In genomic region chr1:223304931-223305330, GRCh38 we compare ENCODE assay signal across 22 cellular contexts. TPM values are rescaled to one million over a fixed set of nuclear protein-coding genes. Genes with fewer than 3 reads are reported as not detected.
DNase-seq lines count a peak whose midpoint lies in the region; ATAC-seq, FAIRE-seq and TF ChIP-seq lines count a peak whose summit lies in the region.
"Had no signal": no experiment of that assay in that cellular context is flagged by ENCODE, and none has a peak within 500 bp of the region (broad histone marks: within the 10 kb centered on the region; RNA-seq: fewer than 3 reads in every experiment).

No MANE protein-coding gene starts in this region.

- no peak overlapping the region for H3K4me3 Mint-ChIP-seq in CD4-positive, alpha-beta memory T cell
- no peak overlapping the region for H3K4me3 Mint-ChIP-seq in H9
- H3K4me3 Mint-ChIP-seq: B cell; CD14-positive monocyte; CD8-positive, alpha-beta memory T cell; HFFc6 had no signal

- H4K5ac ChIP-seq in H9 (ENCODE audit: insufficient read length, low read depth, low read length), result no peak overlapping the region

- H3K36me3 ChIP-seq in BLaER1 treated with 17β-estradiol and CSF1 and Interleukin-3, amounts not matched to agents 10 nM and 100 nM, result no peaks in the 10 kb centered on the region; a peak in 1 of 22 replicates
- H3K36me3 ChIP-seq in GM12878 (ENCODE audit: control insufficient read depth in 2 of 2, insufficient read depth in 2 of 2, low read length in 1 of 2), result no peaks in the 10 kb centered on the region
- no peaks in the 10 kb centered on the region for H3K36me3 ChIP-seq in CD4-positive, alpha-beta memory T cell (ENCODE audit: insufficient read depth, low read length)
- H3K36me3 ChIP-seq: HAP-1 had no signal

- no peak overlapping the region for H3K18ac ChIP-seq in H9 (ENCODE audit: insufficient read length, low read depth, low read length)

- no peak overlapping the region for H3K56ac ChIP-seq in H9 (ENCODE audit: insufficient read length, low read depth, low read length)

- peaks cover 10 to 32% (median 19%) of the 10 kb centered on the region in 4 donors for H3K4me1 Mint-ChIP-seq in CD4-positive, alpha-beta memory T cell
- H3K4me1 Mint-ChIP-seq in H9, result peaks cover 0 to 5% of the 10 kb centered on the region in 2 experiments; a peak in 3 of 4 replicates
- H3K4me1 Mint-ChIP-seq: B cell, CD14-positive monocyte had no signal

- FAIRE-seq in GM12878 (lab: Jason Lieb, UNC), result no peak
- FAIRE-seq in islet of Langerhans (lab: Jason Lieb, UNC), result peak; percentile 62
- FAIRE-seq: GM18507, GM19239, HepG2, HTR-8/SVneo had no signal

- in situ Hi-C loops in GM12878 (cut with MboI), result no loop called here

- no peaks in the 10 kb centered on the region for H3K79me2 ChIP-seq in GM12878 (ENCODE audit: control insufficient read depth, insufficient read depth, low read length)
- H3K79me2 ChIP-seq in H9 (ENCODE audit: insufficient read depth, low read length), result no peaks in the 10 kb centered on the region

- peak overlapping the region in 1 of 7 donors; percentile 43 for H3K27ac Mint-ChIP-seq in CD4-positive, alpha-beta memory T cell
- no peak overlapping the region for H3K27ac Mint-ChIP-seq in H9
- H3K27ac Mint-ChIP-seq: B cell; CD14-positive monocyte; CD8-positive, alpha-beta memory T cell; HFFc6 had no signal

- BruUV-seq in GM12878 (replicated peaks; lab: Mats Ljungman, UMichigan), result no TSS peak

- H3K4me2 ChIP-seq in BLaER1 treated with 17β-estradiol and CSF1 and Interleukin-3, amounts not matched to agents 10 nM and 100 nM, result peak overlapping the region in 8 of 11 experiments; percentile 47 to 72 (median 57); a peak in 17 of 22 replicates
- H3K4me2 ChIP-seq in GM12878 (ENCODE audit: control insufficient read depth, insufficient read depth) (no peak overlapping the region), H9 (ENCODE audit: insufficient read depth, insufficient read length, low read length) (no peak overlapping the region)

- CTCF ChIA-PET in GM12878 (lab: Yijun Ruan, JAX), result interaction anchor here (0.7 kb wide), 1 partner anchor 169 kb away, joined by 3 read pairs; no protein-coding TSS in a partner anchor
- CTCF ChIA-PET in CD4-positive, alpha-beta memory T cell (lab: Charles Lee; ENCODE audit: partially characterized antibody), result no interaction called here

- TF ChIP-seq POLR2A in GM12878 (IDR thresholded peaks at IDR 0.05; ENCODE audit: low read depth, low read length), result no peak

- TF ChIP-seq CTCF in GM12878 (IDR thresholded peaks at IDR 0.05 in 2 of 3, conservative IDR thresholded peaks at IDR 0.05 in 1 of 3; ENCODE audit: control insufficient read depth in 2 of 3, extremely low read depth in 1 of 3, insufficient read depth in 1 of 3, low read depth in 3 of 3, low read length in 3 of 3) (no peak), foreskin keratinocyte (conservative IDR thresholded peaks at IDR 0.05) (no peak), H9 (conservative IDR thresholded peaks at IDR 0.05) (no peak)

- H3K4ac ChIP-seq in H9 (ENCODE audit: low read depth, low read length), result no peak overlapping the region

- H3K9ac ChIP-seq in BLaER1 treated with 17β-estradiol and CSF1 and Interleukin-3, amounts not matched to agents 10 nM and 100 nM, result no peak overlapping the region
- no peak overlapping the region for H3K9ac ChIP-seq in GM12878 (ENCODE audit: control insufficient read depth, insufficient read depth, low read length)
- no peak overlapping the region for H3K9ac ChIP-seq in H9 (ENCODE audit: extremely low read depth, insufficient read length, low read length)

- H3K27me3 Mint-ChIP-seq in CD4-positive, alpha-beta memory T cell, result no peaks in the 10 kb centered on the region
- peaks cover 4% of the 10 kb centered on the region; the same call in 1 of the 2 replicates for H3K27me3 Mint-ChIP-seq in H9 (ENCODE audit: low read depth)
- H3K27me3 Mint-ChIP-seq: B cell had no signal

- H3K36me3 Mint-ChIP-seq in CD4-positive, alpha-beta memory T cell, result peaks cover 0 to 3% of the 10 kb centered on the region in 2 donors
- H3K36me3 Mint-ChIP-seq in H9 (ENCODE audit: insufficient read depth in 1 of 3, low read depth in 3 of 3), result peaks cover 0 to 12% (median 2%) of the 10 kb centered on the region in 3 experiments; a peak in 3 of 7 replicates
- H3K36me3 Mint-ChIP-seq: CD14-positive monocyte had no signal

- no peak overlapping the region for H2BK12ac ChIP-seq in H9 (ENCODE audit: insufficient read length, low read depth, low read length)

- intact Hi-C loops in GM12878 (cut with micrococcal nuclease; ENCODE audit: unreplicated experiment), result no loop called here
- intact Hi-C loops in sciatic nerve (cut with DNase I), result no loop called here
- intact Hi-C loops in CD4-positive, alpha-beta memory T cell (cut with micrococcal nuclease), result no loop called here

- no peak overlapping the region for H2BK5ac ChIP-seq in H9 (ENCODE audit: insufficient read length, low read length)

- H2BK20ac ChIP-seq in H9 (ENCODE audit: low read depth, low read length, poor library complexity, severe bottlenecking), result no peak overlapping the region

- H3K27me3 ChIP-seq in BLaER1 treated with 17β-estradiol and CSF1 and Interleukin-3, amounts not matched to agents 10 nM and 100 nM, result no peaks in the 10 kb centered on the region
- no peaks in the 10 kb centered on the region; a peak in 1 of 4 replicates for H3K27me3 ChIP-seq in GM12878 (replicated peaks in 1 of 2; ENCODE audit: control insufficient read depth in 2 of 2, insufficient read depth in 2 of 2, low read length in 1 of 2)
- no peaks in the 10 kb centered on the region for H3K27me3 ChIP-seq in foreskin keratinocyte
- no peaks in the 10 kb centered on the region for H3K27me3 ChIP-seq in CD4-positive, alpha-beta memory T cell (ENCODE audit: insufficient read depth, low read length)
- H3K27me3 ChIP-seq in H9 (ENCODE audit: insufficient read depth, low read length), result no peaks in the 10 kb centered on the region

- no peak overlapping the region for H3K23ac ChIP-seq in H9 (ENCODE audit: insufficient read length, low read depth, low read length)

- peaks cover 0 to 19% (median 12%) of the 10 kb centered on the region in 10 experiments; a peak in 12 of 20 replicates for H3K4me1 ChIP-seq in BLaER1 treated with 17β-estradiol and CSF1 and Interleukin-3, amounts not matched to agents 10 nM and 100 nM
- no peaks in the 10 kb centered on the region for H3K4me1 ChIP-seq in GM12878 (ENCODE audit: control insufficient read depth, insufficient read depth, low read length)
- no peaks in the 10 kb centered on the region for H3K4me1 ChIP-seq in foreskin keratinocyte
- H3K4me1 ChIP-seq in CD4-positive, alpha-beta memory T cell (ENCODE audit: insufficient read depth, low read length), result peaks cover 7% of the 10 kb centered on the region
- H3K4me1 ChIP-seq in H9 (ENCODE audit: insufficient read depth, low read length), result no peaks in the 10 kb centered on the region
- H3K4me1 ChIP-seq: Caco-2, HAP-1 had no signal

- no peak for TF ChIP-seq RAD21 in GM12878 (IDR thresholded peaks at IDR 0.05; ENCODE audit: insufficient read depth, low read depth, low read length)

- no peak for ATAC-seq in GM12878
- ATAC-seq in sciatic nerve, result peak; percentile 62
- no peak for ATAC-seq in foreskin keratinocyte
- ATAC-seq: HepG2 had no signal

- H3K4me3 ChIP-seq in BLaER1 treated with 17β-estradiol and CSF1 and Interleukin-3, amounts not matched to agents 10 nM and 100 nM, result no peak overlapping the region
- no peak overlapping the region for H3K4me3 ChIP-seq in GM12878
- H3K4me3 ChIP-seq in CD4-positive, alpha-beta memory T cell (ENCODE audit: low read length in 2 of 2), result no peak overlapping the region
- H3K4me3 ChIP-seq: HAP-1 had no signal

- no peak overlapping the region for H4K91ac ChIP-seq in H9 (ENCODE audit: insufficient read length, low read depth, low read length)

- no peaks in the 10 kb centered on the region for H4K20me1 ChIP-seq in BLaER1 treated with 17β-estradiol and CSF1 and Interleukin-3, amounts not matched to agents 10 nM and 100 nM
- H4K20me1 ChIP-seq in GM12878 (ENCODE audit: control insufficient read depth, insufficient read depth) (no peaks in the 10 kb centered on the region), H9 (ENCODE audit: control insufficient read depth, insufficient read depth, insufficient read length) (no peaks in the 10 kb centered on the region)

- no peak overlapping the region for H2BK15ac ChIP-seq in H9 (ENCODE audit: low read depth, low read length)

- 0% methylated on average over 1 of the region's 1 CpG for WGBS in GM12878 (ENCODE audit: insufficient coverage, insufficient replicate concordance, low lambda C conversion rate, missing lambda C conversion rate)
- WGBS in H9 (ENCODE audit: extremely low coverage, insufficient read length, low lambda C conversion rate), result no CpG with 5 or more reads among the region's 1 CpG

- no peak overlapping the region for H3K14ac ChIP-seq in H9 (ENCODE audit: insufficient read depth, low read length)

- no peak for TF ChIP-seq EP300 in GM12878 (IDR thresholded peaks at IDR 0.05; ENCODE audit: borderline replicate concordance in 1 of 2, control insufficient read depth in 1 of 2, low read depth in 2 of 2, low read length in 2 of 2)

- H3K23me2 ChIP-seq in H9 (ENCODE audit: insufficient read length, low read depth, low read length, poor library complexity, severe bottlenecking), result no peaks in the 10 kb centered on the region

- no peak overlapping the region for H4K8ac ChIP-seq in H9 (replicated peaks; ENCODE audit: insufficient read length, low read depth, low read length)

- no peak overlapping the region for H2AK5ac ChIP-seq in H9 (ENCODE audit: insufficient read length, low read length)

- no peak overlapping the region for H3T11ph ChIP-seq in H9 (ENCODE audit: low read length)

- H2AFZ ChIP-seq in GM12878 (ENCODE audit: control insufficient read depth, low read depth, low read length) (no peak overlapping the region), H9 (ENCODE audit: low read length) (no peak overlapping the region)

- H3K79me1 ChIP-seq in H9 (ENCODE audit: insufficient read depth, low read depth, low read length, poor library complexity, severe bottlenecking), result no peaks in the 10 kb centered on the region

- H3K27ac ChIP-seq in BLaER1 treated with 17β-estradiol and CSF1 and Interleukin-3, amounts not matched to agents 10 nM and 100 nM, result no peak overlapping the region; a peak in 1 of 22 replicates
- no peak overlapping the region for H3K27ac ChIP-seq in GM12878 (ENCODE audit: control insufficient read depth, insufficient read depth)
- H3K27ac ChIP-seq in foreskin keratinocyte, result no peak overlapping the region
- H3K27ac ChIP-seq in CD4-positive, alpha-beta memory T cell (ENCODE audit: low read depth, low read length), result no peak overlapping the region
- no peak overlapping the region for H3K27ac ChIP-seq in H9 (ENCODE audit: insufficient read length, low read depth, low read length)

- RAD21 ChIA-PET in GM12878 (lab: Charles Lee; ENCODE audit: unreplicated experiment), result no interaction called here

- SMC1A ChIA-PET in GM12878 (lab: Charles Lee; ENCODE audit: uncharacterized antibody, unreplicated experiment), result interaction anchor here (0.6 kb wide), 1 partner anchor 59 kb away, joined by 3 read pairs; the partner anchor contains the start of gene SUSD4

- no peak overlapping the region for H2BK120ac ChIP-seq in H9 (ENCODE audit: low read depth, low read length, poor library complexity, severe bottlenecking)

- peaks cover 23 to 31% (median 27%) of the 10 kb centered on the region in 11 experiments for H3K9me3 ChIP-seq in BLaER1 treated with 17β-estradiol and CSF1 and Interleukin-3, amounts not matched to agents 10 nM and 100 nM (replicated peaks in 1 of 11)
- no peaks in the 10 kb centered on the region for H3K9me3 ChIP-seq in GM12878 (replicated peaks; ENCODE audit: control insufficient read depth, insufficient read depth, low read length)
- no peaks in the 10 kb centered on the region for H3K9me3 ChIP-seq in CD4-positive, alpha-beta memory T cell (ENCODE audit: control insufficient read depth in 1 of 2, low read length in 2 of 2)
- H3K9me3 ChIP-seq in H9 (ENCODE audit: control insufficient read depth, low read depth, low read length), result no peaks in the 10 kb centered on the region
- H3K9me3 ChIP-seq: HAP-1 had no signal

- H3K9me3 Mint-ChIP-seq in CD4-positive, alpha-beta memory T cell, result peaks cover 0 to 22% (median 10%) of the 10 kb centered on the region in 8 donors
- H3K9me3 Mint-ChIP-seq in H9, result peaks cover 8 to 15% of the 10 kb centered on the region in 2 experiments
- H3K9me3 Mint-ChIP-seq: HFFc6 had no signal

- DNase-seq in GM12878 (ENCODE audit: low read depth, low spot score) (no peak), sciatic nerve (ENCODE audit: low spot score) (no peak), foreskin keratinocyte (no peak), MV-4-11 (lab: John Stamatoyannopoulos, UW) (no peak), H9 (no peak)
- DNase-seq in CD4-positive, alpha-beta memory T cell, result no peak
- DNase-seq: ACHN; Caco-2; CD8-positive, alpha-beta memory T cell; DMS53; GOT3; HFFc6 had no signal

- POLR2A ChIA-PET in GM12878 (lab: Charles Lee), result no interaction called here
- POLR2A ChIA-PET in CD4-positive, alpha-beta memory T cell (lab: Charles Lee; ENCODE audit: partially characterized antibody), result no interaction called here

RNA-seq across cellular contexts. Expression of gene SUSD4, which starts 59.0 kb away (rescaled TPM):
- 1.4 and 1.5 TPM in 2 replicates for total RNA-seq in GM12878 (2013; cell fraction: nucleolus; rRNA removed)
- total RNA-seq in GM12878 (2014; rRNA removed) (0.17 TPM in 1 of 2 replicates, not detected in the other), GM12878 (2014; rRNA removed; fragmentation: Illumina TruSeq; extraction: Trizol) (0.13 and 0.18 TPM in 2 replicates), GM12878 (2021) (0.33 TPM in 1 of 2 replicates, not detected in the other), sciatic nerve (not detected), foreskin keratinocyte (2.4 and 3.0 TPM in 2 replicates), H9 (2021) (3.5 and 4.2 TPM in 2 replicates)
- polyA plus RNA-seq in GM12878 (2011; ENCODE audit: low read depth), result not detected
- polyA plus RNA-seq in GM12878 (2011; rRNA removed) (0.63 and 1.1 TPM in 2 replicates), GM12878 (2014; fragmentation: Illumina TruSeq; extraction: Trizol) (not detected in 2 replicates), GM12878 (2014; fragmentation: Nextera tagmentation; extraction: Ambion mirVana) (under 1 TPM in 1 of 2 experiments, not detected in 1; 0.18 TPM), GM12878 (2014; rRNA removed) (0.26 TPM in 1 of 2 replicates, not detected in the other), GM12878 (2016; fragmentation: Nextera tagmentation; extraction: Ambion mirVana) (under 1 TPM in 1 of 2 experiments, not detected in 1; 0.44 TPM), foreskin keratinocyte (1.2 and 1.5 TPM in 2 replicates)
- 0.82 and 0.84 TPM in 2 replicates for polyA plus RNA-seq in GM12878 (2011; cell fraction: cytosol; rRNA removed)
- polyA plus RNA-seq in GM12878 (2011; cell fraction: nucleus; rRNA removed), result 2.0 and 2.6 TPM in 2 replicates
- polyA plus RNA-seq in GM12878 (2012), result not detected in 2 replicates
- polyA minus RNA-seq in GM12878 (2011; rRNA and poly(A)+ RNA removed), result 1.0 and 1.8 TPM in 2 replicates
- 0.80 TPM in 1 of 2 replicates, not detected in the other for polyA minus RNA-seq in GM12878 (2011; cell fraction: cytosol; rRNA and poly(A)+ RNA removed)
- polyA minus RNA-seq in GM12878 (2011; cell fraction: nucleus; rRNA and poly(A)+ RNA removed), result 1.9 TPM in 2 replicates
- total RNA-seq in CD4-positive, alpha-beta memory T cell, result 1 to 10 TPM; 2.9 to 3.0 TPM
- 10 to 100 TPM in 1 of 2 donors, 1 to 10 TPM in 1; 9.5 to 18.5 TPM for polyA plus RNA-seq in CD4-positive, alpha-beta memory T cell
- total RNA-seq: A172, B cell, HepG2 had no signal
- polyA plus RNA-seq: HepG2 had no signal

Comparison
In these comparisons a context has a peak if more than half of its experiments do, and no peak if none do; other contexts are left out.
1. H3K4me2 ChIP-seq: peak in BLaER1 treated with 17β-estradiol and CSF1 and Interleukin-3, amounts not matched to agents 10 nM and 100 nM (8 of 11); none in GM12878 (single experiment) and H9 (single experiment).